ENCODE assay signal across 8 cellular contexts in the genomic region with DNA sequence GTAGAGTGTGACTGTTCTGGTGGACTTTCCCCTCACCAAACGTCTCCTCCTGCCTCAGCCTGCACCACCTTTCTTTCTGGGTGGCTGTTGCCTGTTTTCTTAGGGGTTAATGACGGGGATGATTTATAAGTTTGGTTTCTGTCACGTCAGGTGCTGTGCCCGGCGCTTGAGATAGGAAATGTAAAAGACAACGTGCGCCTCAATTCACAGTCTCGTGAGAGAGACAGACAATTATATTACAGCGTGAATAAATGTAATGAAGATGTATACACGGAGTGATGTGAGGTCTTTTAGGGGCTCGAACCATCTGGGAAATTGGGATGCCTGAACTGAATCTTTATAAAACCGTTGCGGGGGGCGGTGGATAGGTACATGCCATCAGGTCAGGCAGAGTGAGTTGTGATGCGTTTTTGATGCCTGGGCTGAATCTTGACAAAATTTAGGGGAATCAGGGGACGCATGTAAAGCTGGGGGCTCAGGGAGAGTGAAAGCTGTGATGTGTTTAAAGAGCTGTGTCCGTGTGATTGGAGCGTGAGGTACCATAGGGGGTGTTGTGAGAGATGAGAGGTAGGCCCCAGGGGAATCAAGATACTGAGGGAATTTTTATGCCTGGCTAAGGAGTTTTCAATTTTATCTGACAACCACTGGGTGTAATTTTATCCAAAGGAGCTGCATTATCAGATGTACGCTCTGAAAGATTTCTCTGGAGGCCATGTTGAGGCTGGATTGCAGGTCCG.
DNase-seq lines count a peak whose midpoint lies in the region; ATAC-seq and TF ChIP-seq lines count a peak whose summit lies in the region.

No MANE protein-coding gene starts in this region.

- no peaks in the 10 kb centered on the region for H3K9me2 ChIP-seq in SU-DHL-6 (replicated peaks; ENCODE audit: insufficient read depth, low read length)

- H3F3A ChIP-seq in SU-DHL-6 (ENCODE audit: insufficient read depth) = no peaks in the 10 kb centered on the region

- H3K79me2 ChIP-seq in SU-DHL-6 (ENCODE audit: insufficient read depth, low read length) = peaks cover 49% of the 10 kb centered on the region

- H3K4me3 ChIP-seq in HAP-1 = peak overlapping the region; percentile 82
- peak overlapping the region; percentile 93 for H3K4me3 ChIP-seq in SU-DHL-6 (ENCODE audit: insufficient read depth, low read length, poor library complexity, severe bottlenecking)
- H3K4me3 ChIP-seq in foreskin fibroblast (ENCODE audit: low read depth in 1 of 2, low read length in 2 of 2) = peak overlapping the region; percentile 88 to 99
- peak overlapping the region; percentile 79 for H3K4me3 ChIP-seq in skeletal muscle cell (ENCODE audit: low read depth, low read length)

- no peaks in the 10 kb centered on the region for H4K20me1 ChIP-seq in SU-DHL-6 (ENCODE audit: low read depth, low read length)

- in situ Hi-C loops in HAP-1 (cut with MboI; ENCODE audit: low sequenced_read_pairs) = no loop called here

- ATAC-seq in HG02885 (IDR thresholded peaks at IDR 0.05; ENCODE audit: poor library complexity, unreplicated experiment) = no peak

- peak overlapping the region; percentile 63 for H3K27ac ChIP-seq in SU-DHL-6 (ENCODE audit: low read depth, low read length)

- peak overlapping the region; percentile 77 for H3K9ac ChIP-seq in SU-DHL-6 (ENCODE audit: low read length)

- H3K36me3 ChIP-seq in HAP-1 (replicated peaks) = no peaks in the 10 kb centered on the region; the same call in 1 of the 2 replicates
- no peaks in the 10 kb centered on the region for H3K36me3 ChIP-seq in SU-DHL-6 (ENCODE audit: low read length)

- peak overlapping the region; percentile 89 for H2AFZ ChIP-seq in SU-DHL-6 (ENCODE audit: low read depth, low read length, severe bottlenecking)

- H3K9me3 ChIP-seq in HAP-1 (no peaks in the 10 kb centered on the region), SU-DHL-6 (ENCODE audit: insufficient read depth, low read length) (no peaks in the 10 kb centered on the region)

- peak; percentile 28 for DNase-seq in COLO829 (ENCODE audit: low spot score)
- peak; percentile 16 to 17 for DNase-seq in HAP-1 (ENCODE audit: low spot score in 2 of 2)
- DNase-seq in foreskin fibroblast = peak in 1 of 2 donors; percentile 38
- no peak for DNase-seq in skeletal muscle cell (ENCODE audit: low read depth)
- no peak for DNase-seq in NCI-H2196 treated with DMSO at 0.1 percent for 48 hours (lab: John Stamatoyannopoulos, UW; ENCODE audit: unreplicated experiment)
- no peak for DNase-seq in NCI-H2029 treated with DMSO at 0.1 percent for 48 hours (lab: John Stamatoyannopoulos, UW)

- H3K27me3 ChIP-seq in HAP-1 (ENCODE audit: low read depth) = no peaks in the 10 kb centered on the region
- no peaks in the 10 kb centered on the region for H3K27me3 ChIP-seq in SU-DHL-6 (ENCODE audit: low read length)

- peaks cover 9% of the 10 kb centered on the region for H3K4me1 ChIP-seq in HAP-1

- TF ChIP-seq CTCF in SU-DHL-6 (IDR thresholded peaks at IDR 0.05; ENCODE audit: insufficient read depth, low read length, poor library complexity, severe bottlenecking) = no peak
- no peak for TF ChIP-seq CTCF in foreskin fibroblast (IDR thresholded peaks at IDR 0.05; ENCODE audit: low read depth, low read length)

- peak overlapping the region; percentile 78 for H3K4me2 ChIP-seq in SU-DHL-6 (ENCODE audit: low read depth, low read length, poor library complexity, severe bottlenecking)

Comparison
In these comparisons a context has a peak if more than half of its experiments do, and no peak if none do; other contexts are left out.
1. DNase-seq: peak in COLO829 (single experiment) and HAP-1 (2 of 2); none in skeletal muscle cell (single experiment), NCI-H2196 treated with DMSO at 0.1 percent for 48 hours (single experiment) and NCI-H2029 treated with DMSO at 0.1 percent for 48 hours (single experiment).
2. Peak in every context shown above with its lines, with median percentiles within 50 percentile points of each other: H3K4me3 ChIP-seq.